In genomic region chr3:194310060-194310481, GRCh38 we compare ENCODE assay signal across 25 cellular contexts. TPM values are rescaled to one million over a fixed set of nuclear protein-coding genes. Genes with fewer than 3 reads are reported as not detected.
A peak's percentile ranks its signal among the peaks of the same experiment; 100 is the strongest.
DNase-seq lines count a peak whose midpoint lies in the region; ATAC-seq and TF ChIP-seq lines count a peak whose summit lies in the region.
"Had no signal": no experiment of that assay in that cellular context is flagged by ENCODE, and none has a peak within 500 bp of the region (broad histone marks: within the 10 kb centered on the region; RNA-seq: fewer than 3 reads in every experiment).

No MANE protein-coding gene starts in this region.

- WGBS in adrenal gland, 4 donors: 58 to 69% (median 62%) methylated on average over 6 to 7 of the region's 7 CpGs
- 94 to 95% methylated on average over 7 of the region's 7 CpGs for WGBS in sigmoid colon, 2 donors

- no peak for TF ChIP-seq EP300 in sigmoid colon (IDR thresholded peaks at IDR 0.05)

- TF ChIP-seq CTCF in GM23338 (conservative IDR thresholded peaks at IDR 0.05; ENCODE audit: low read depth in 2 of 2): no peak
- TF ChIP-seq CTCF in adrenal gland (IDR thresholded peaks at IDR 0.05): no peak
- no peak for TF ChIP-seq CTCF in sigmoid colon (IDR thresholded peaks at IDR 0.05)
- no peak for TF ChIP-seq CTCF in foreskin keratinocyte (conservative IDR thresholded peaks at IDR 0.05)
- no peak for TF ChIP-seq CTCF in GM13976 (IDR thresholded peaks at IDR 0.05; ENCODE audit: borderline replicate concordance, control extremely low read depth, extremely low read depth, insufficient read depth, missing control alignments)
- TF ChIP-seq CTCF in mucosa of descending colon (IDR thresholded peaks at IDR 0.05): no peak

- peak overlapping the region; percentile 18; the same call in 1 of the 2 replicates for H2AFZ ChIP-seq in GM23338

- no peak for ATAC-seq in activated T-cell treated with anti-CD3 and anti-CD28 coated beads, Interleukin-2, amount 50 U/mL, for 4 hours
- ATAC-seq in GM23338 (no peak), foreskin keratinocyte (no peak), mucosa of descending colon (no peak)

- H3K4me3 ChIP-seq in GM23338 (no peak overlapping the region), adrenal gland (peak overlapping the region in 1 of 4 donors; percentile 42), sigmoid colon (no peak overlapping the region), mucosa of descending colon (no peak overlapping the region)
- H3K4me3 ChIP-seq: MG63 had no signal

- H3K36me3 ChIP-seq in GM23338 (ENCODE audit: insufficient read depth) (no peaks in the 10 kb centered on the region), adrenal gland (replicated peaks in 1 of 2) (no peaks in the 10 kb centered on the region), sigmoid colon (no peaks in the 10 kb centered on the region), mucosa of descending colon (ENCODE audit: low read depth) (no peaks in the 10 kb centered on the region)
- H3K36me3 ChIP-seq: MG63 had no signal

- H4K20me1 ChIP-seq in GM23338 (replicated peaks; ENCODE audit: insufficient read depth): no peaks in the 10 kb centered on the region

- H3K9me3 Mint-ChIP-seq in activated T-cell treated with anti-CD3 and anti-CD28 coated beads, Interleukin-2, amount 50 U/mL, for 4 hours: peaks cover 1% of the 10 kb centered on the region
- no peaks in the 10 kb centered on the region for H3K9me3 Mint-ChIP-seq in GM23338

- peak; percentile 4 for DNase-seq in activated T-cell treated with anti-CD3 and anti-CD28 coated beads, Interleukin-2, amount 50 U/mL, for 1 hour
- no peak for DNase-seq in activated T-cell treated with anti-CD3 and anti-CD28 coated beads, Interleukin-2, amount 50 U/mL, for 4 hours
- DNase-seq in GM23338 (ENCODE audit: low spot score): no peak
- DNase-seq in adrenal gland: peak in 1 of 7 donors; percentile 32
- peak; percentile 60 for DNase-seq in sigmoid colon
- no peak for DNase-seq in foreskin keratinocyte
- DNase-seq in GM13976 (ENCODE audit: low spot score): no peak
- DNase-seq in mucosa of descending colon: no peak
- DNase-seq: AML-193; Calu3; CD8-positive, alpha-beta memory T cell; DMS153; H7; Kasumi-1; MG63; NCI-H1417; NCI-H1694 treated with DMSO at 0.1 percent for 48 hours; NCI-H2081 treated with DMSO at 0.1 percent for 48 hours; NCI-H526; OCI-M1; RPMI8226; SHP77 treated with DMSO at 0.1 percent for 48 hours had no signal

- no peak overlapping the region for H3K4me3 Mint-ChIP-seq in activated T-cell treated with anti-CD3 and anti-CD28 coated beads, Interleukin-2, amount 50 U/mL, for 4 hours
- no peak overlapping the region for H3K4me3 Mint-ChIP-seq in GM23338

- H3K4me2 ChIP-seq in GM23338: no peak overlapping the region

- H3K9me3 ChIP-seq in adrenal gland (replicated peaks in 1 of 3) (no peaks in the 10 kb centered on the region), sigmoid colon (no peaks in the 10 kb centered on the region), mucosa of descending colon (no peaks in the 10 kb centered on the region)
- H3K9me3 ChIP-seq: MG63 had no signal

- no peaks in the 10 kb centered on the region for H3K36me3 Mint-ChIP-seq in activated T-cell treated with anti-CD3 and anti-CD28 coated beads, Interleukin-2, amount 50 U/mL, for 4 hours (ENCODE audit: insufficient read depth)
- no peaks in the 10 kb centered on the region for H3K36me3 Mint-ChIP-seq in GM23338 (ENCODE audit: low read depth)
- H3K36me3 Mint-ChIP-seq: CD8-positive, alpha-beta memory T cell had no signal

- H3K27me3 ChIP-seq in GM23338 (ENCODE audit: insufficient read depth) (peaks cover 8% of the 10 kb centered on the region; the same call in 1 of the 2 replicates), adrenal gland (no peaks in the 10 kb centered on the region), sigmoid colon (no peaks in the 10 kb centered on the region), foreskin keratinocyte (peaks cover 28% of the 10 kb centered on the region)
- H3K27me3 ChIP-seq: MG63 had no signal

- H3K27ac ChIP-seq in GM23338 (ENCODE audit: low read depth) (no peak overlapping the region), adrenal gland (peak overlapping the region in 3 of 5 donors; percentile 28 to 55 (median 48)), sigmoid colon (peak overlapping the region in 2 of 4 donors; percentile 16 to 19), foreskin keratinocyte (no peak overlapping the region)

- peaks cover 35% of the 10 kb centered on the region for H3K4me1 Mint-ChIP-seq in activated T-cell treated with anti-CD3 and anti-CD28 coated beads, Interleukin-2, amount 50 U/mL, for 4 hours (ENCODE audit: low read depth)
- peaks cover 52% of the 10 kb centered on the region for H3K4me1 Mint-ChIP-seq in GM23338

- H3K27me3 Mint-ChIP-seq in activated T-cell treated with anti-CD3 and anti-CD28 coated beads, Interleukin-2, amount 50 U/mL, for 4 hours (ENCODE audit: low read depth): peaks cover 5% of the 10 kb centered on the region
- H3K27me3 Mint-ChIP-seq in GM23338 (ENCODE audit: insufficient read depth, low read depth, poor library complexity): peaks cover 28% of the 10 kb centered on the region

- no peaks in the 10 kb centered on the region for H3K9me2 ChIP-seq in GM23338 (ENCODE audit: insufficient read depth)

- peaks cover 5% of the 10 kb centered on the region; the same call in 1 of the 2 replicates for H3F3A ChIP-seq in GM23338 (replicated peaks; ENCODE audit: low read depth)

- H3K79me2 ChIP-seq in GM23338 (replicated peaks; ENCODE audit: insufficient read depth): no peaks in the 10 kb centered on the region

- intact Hi-C loops in adrenal gland (cut with DNase I): loop anchor here (5.0 to 10.0 kb wide), 3 partner anchors 38 to 645 kb away; partner anchors contain the start of gene HES1 (in 1 of the 2)
- intact Hi-C loops in sigmoid colon (cut with DNase I): loop anchor here (2.0 to 5.0 kb wide), 3 partner anchors 31 to 238 kb away; no protein-coding TSS in a partner anchor
- intact Hi-C loops in mucosa of descending colon (cut with DNase I, micrococcal nuclease): loop anchor here in 1 of 2 donors (10.0 kb wide), 1 partner anchor 525 kb away; no protein-coding TSS in a partner anchor

- TF ChIP-seq POLR2A in adrenal gland (IDR thresholded peaks at IDR 0.05) (no peak), sigmoid colon (IDR thresholded peaks at IDR 0.05) (no peak)

- H3K4me1 ChIP-seq in GM23338 (ENCODE audit: insufficient read depth) (peaks cover 47% of the 10 kb centered on the region), adrenal gland (replicated peaks in 1 of 2) (peaks cover 27 to 30% of the 10 kb centered on the region in 2 donors), sigmoid colon (peaks cover 0 to 38% (median 34%) of the 10 kb centered on the region in 4 donors), foreskin keratinocyte (no peaks in the 10 kb centered on the region), mucosa of descending colon (ENCODE audit: low read depth) (no peaks in the 10 kb centered on the region)

- H3K27ac Mint-ChIP-seq in GM23338: no peak overlapping the region
- H3K27ac Mint-ChIP-seq: CD8-positive, alpha-beta memory T cell had no signal

- in situ Hi-C loops in GM13976 (cut with MboI; ENCODE audit: low sequenced_read_pairs, unreplicated experiment): loop anchor here (10.0 to 25.0 kb wide), 3 partner anchors 175 to 648 kb away; partner anchors contain the start of gene HES1

RNA-seq across cellular contexts. Expression of gene CPN2, which starts 41.1 kb away (rescaled TPM):
- total RNA-seq in activated T-cell treated with anti-CD3 and anti-CD28 coated beads, Interleukin-2, amount 50 U/mL, for 4 hours: under 1 TPM in 1 of 3 donors, not detected in 2; 0.08 TPM
- total RNA-seq in GM23338 (2014; rRNA removed; shearing (Covaris generic)): 0.14 TPM in 1 of 2 replicates, not detected in the other
- 0.10 TPM in 1 of 2 replicates, not detected in the other for polyA plus RNA-seq in GM23338 (2016; fragmentation: Nextera tagmentation; extraction: Ambion mirVana)
- total RNA-seq in adrenal gland: 10 to 100 TPM in 1 of 8 donors, 1 to 10 TPM in 5, under 1 TPM in 2; 0.38 to 14.3 (median 3.1) TPM
- polyA plus RNA-seq in adrenal gland: 1 to 10 TPM in 2 of 3 donors, under 1 TPM in 1; 0.32 to 4.0 (median 1.1) TPM
- total RNA-seq in sigmoid colon: not detected
- under 1 TPM in 1 of 3 donors, not detected in 2; 0.01 TPM for polyA plus RNA-seq in sigmoid colon
- total RNA-seq in foreskin keratinocyte: not detected in 2 replicates
- not detected in 2 replicates for polyA plus RNA-seq in foreskin keratinocyte
- under 1 TPM in 1 of 3 donors, not detected in 2; 0.14 TPM for total RNA-seq in mucosa of descending colon
- total RNA-seq: A172; Calu3; CD8-positive, alpha-beta memory T cell; Daoy had no signal
- polyA plus RNA-seq: AG04450; CD8-positive, alpha-beta memory T cell had no signal

RNA-seq across cellular contexts. Expression of gene LRRC15, which starts 59.5 kb away (rescaled TPM):
- total RNA-seq in activated T-cell treated with anti-CD3 and anti-CD28 coated beads, Interleukin-2, amount 50 U/mL, for 4 hours: not detected
- total RNA-seq in GM23338 (2014; rRNA removed; shearing (Covaris generic)): 0.14 TPM in 1 of 2 replicates, not detected in the other
- 0.05 TPM in 1 of 2 replicates, not detected in the other for polyA plus RNA-seq in GM23338 (2016; fragmentation: Nextera tagmentation; extraction: Ambion mirVana)
- total RNA-seq in adrenal gland: under 1 TPM in 6 of 8 donors, not detected in 2; 0.07 to 0.31 (median 0.16) TPM
- under 1 TPM; 0.05 to 0.13 (median 0.08) TPM for polyA plus RNA-seq in adrenal gland
- total RNA-seq in sigmoid colon: under 1 TPM in 2 of 4 donors, not detected in 2; under 0.01 TPM
- polyA plus RNA-seq in sigmoid colon: under 1 TPM; under 0.01 to 0.23 (median 0.20) TPM
- not detected in 2 replicates for total RNA-seq in foreskin keratinocyte
- polyA plus RNA-seq in foreskin keratinocyte: not detected in 2 replicates
- 1 to 10 TPM in 1 of 3 donors, under 1 TPM in 2; 0.22 to 1.8 (median 0.29) TPM for total RNA-seq in mucosa of descending colon
- total RNA-seq: Calu3; CD8-positive, alpha-beta memory T cell had no signal
- polyA plus RNA-seq: CD8-positive, alpha-beta memory T cell had no signal

Comparison
In these comparisons a context has a peak if more than half of its experiments do, and no peak if none do; other contexts are left out.
1. DNase-seq: peak in activated T-cell treated with anti-CD3 and anti-CD28 coated beads, Interleukin-2, amount 50 U/mL, for 1 hour (single experiment) and sigmoid colon (single experiment); none in activated T-cell treated with anti-CD3 and anti-CD28 coated beads, Interleukin-2, amount 50 U/mL, for 4 hours (single experiment), GM23338 (single experiment), foreskin keratinocyte (0 of 2), GM13976 (single experiment) and mucosa of descending colon (0 of 3).
2. H3K27ac ChIP-seq: peak in adrenal gland (3 of 5); none in GM23338 (single experiment) and foreskin keratinocyte (single experiment).